In the genomic region with DNA sequence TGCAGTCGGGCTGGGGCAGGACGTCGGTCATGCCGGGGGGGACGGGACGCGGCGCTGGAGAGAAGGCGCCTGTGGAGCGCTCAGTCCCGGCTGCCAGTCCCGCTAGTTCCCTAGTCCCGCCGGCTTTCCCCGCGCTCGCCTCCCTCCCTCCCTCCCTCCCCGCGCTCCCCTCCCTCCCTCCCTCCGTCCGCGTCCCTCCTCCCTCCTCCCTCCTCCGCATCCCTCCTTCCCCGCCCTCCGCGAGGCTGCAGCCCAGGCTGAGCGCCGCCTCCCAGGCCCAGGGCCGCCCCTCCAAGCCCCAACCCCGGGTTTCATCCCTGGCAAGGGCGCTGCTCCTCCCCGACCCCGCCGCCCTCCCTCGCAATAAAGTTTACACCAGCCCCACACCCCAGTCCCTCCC, we compare ENCODE assay signal across 10 cellular contexts. TPM values are rescaled to one million over a fixed set of nuclear protein-coding genes. Genes with fewer than 3 reads are reported as not detected.
DNase-seq lines count a peak whose midpoint lies in the region; ATAC-seq and TF ChIP-seq lines count a peak whose summit lies in the region.
"Had no signal": no experiment of that assay in that cellular context is flagged by ENCODE, and none has a peak within 500 bp of the region (broad histone marks: within the 10 kb centered on the region; RNA-seq: fewer than 3 reads in every experiment).

No MANE protein-coding gene starts in this region.

- ATAC-seq in upper lobe of left lung (ENCODE audit: low FRiP score in 2 of 2) (peak in 1 of 2 donors; percentile 76), GM18520 (IDR thresholded peaks at IDR 0.05; ENCODE audit: unreplicated experiment) (no peak), HG02981 (IDR thresholded peaks at IDR 0.05; ENCODE audit: unreplicated experiment) (no peak)
- ATAC-seq: stimulated activated effector memory CD8-positive, alpha-beta T cell treated with anti-CD3 and anti-CD28 coated beads, Interleukin-12 subunit alpha, Interleukin-12 subunit beta, amount 100 ng/mL, for 72 hours had no signal

- no peak overlapping the region for H2AK5ac ChIP-seq in mesendoderm (ENCODE audit: low read length)

- H3K79me2 ChIP-seq in mesendoderm (ENCODE audit: control insufficient read depth, insufficient read depth, low read length) = no peaks in the 10 kb centered on the region

- peak overlapping the region; percentile 54 for H3K4me2 ChIP-seq in mesendoderm (ENCODE audit: low read length)

- no peak overlapping the region for H4K8ac ChIP-seq in mesendoderm (ENCODE audit: low read depth, low read length)

- no peak overlapping the region for H2BK120ac ChIP-seq in mesendoderm (ENCODE audit: low read depth, low read length)

- H2BK5ac ChIP-seq in mesendoderm (ENCODE audit: low read length) = no peak overlapping the region

- peak overlapping the region; percentile 70 for H3K56ac ChIP-seq in mesendoderm (ENCODE audit: low read length)

- no peaks in the 10 kb centered on the region for H3K79me1 ChIP-seq in mesendoderm (ENCODE audit: low read length)

- no peak overlapping the region for H2BK15ac ChIP-seq in mesendoderm (replicated peaks; ENCODE audit: low read depth)

- no peaks in the 10 kb centered on the region for H3K4me1 ChIP-seq in mesendoderm (ENCODE audit: control insufficient read depth, low read depth, low read length)
- H3K4me1 ChIP-seq in upper lobe of left lung = peaks cover 11 to 30% (median 13%) of the 10 kb centered on the region in 4 donors

- no peak for TF ChIP-seq CTCF in foreskin fibroblast (IDR thresholded peaks at IDR 0.05; ENCODE audit: low read depth, low read length)
- TF ChIP-seq CTCF in upper lobe of left lung (IDR thresholded peaks at IDR 0.05) = no peak

- H3K18ac ChIP-seq in mesendoderm (ENCODE audit: low read length) = peak overlapping the region; percentile 25

- TF ChIP-seq EP300 in upper lobe of left lung (IDR thresholded peaks at IDR 0.05) = no peak

- H3K27ac ChIP-seq in mesendoderm (ENCODE audit: low read depth, low read length) = no peak overlapping the region
- peak overlapping the region; percentile 35 to 78 (median 66) for H3K27ac ChIP-seq in upper lobe of left lung

- H3K36me3 ChIP-seq in mesendoderm (ENCODE audit: control insufficient read depth, insufficient read depth, low read length) = no peaks in the 10 kb centered on the region
- peaks cover 0 to 33% (median 19%) of the 10 kb centered on the region in 4 donors for H3K36me3 ChIP-seq in upper lobe of left lung

- DNase-seq in amniotic epithelial cell (ENCODE audit: low read depth) (peak; percentile 59), foreskin fibroblast (peak; percentile 42 to 78), mesendoderm (peak; percentile 71), upper lobe of left lung (peak in 1 of 2 donors; percentile 85), HuH-7 (ENCODE audit: low spot score) (no peak)
- DNase-seq in activated CD8-positive, alpha-beta memory T cell treated with anti-CD3 and anti-CD28 coated beads, Interleukin-2, amount 50 U/mL, for 48 hours = no peak
- DNase-seq: activated CD4-positive, alpha-beta memory T cell treated with anti-CD3 and anti-CD28 coated beads, Interleukin-2, amount 10 ng/mL, durations not matched to agents 7 days and 5 days had no signal

- no CpG with 5 or more reads among the region's 35 CpGs for WGBS in mesendoderm (ENCODE audit: extremely low coverage, insufficient coverage, low lambda C conversion rate)
- WGBS in upper lobe of left lung, 2 donors = 25 to 87% methylated on average over 1 to 14 of the region's 35 CpGs

- H4K5ac ChIP-seq in mesendoderm (ENCODE audit: low read length) = no peak overlapping the region

- H3K4ac ChIP-seq in mesendoderm (ENCODE audit: low read depth, low read length) = no peak overlapping the region

- no peak for TF ChIP-seq POLR2A in upper lobe of left lung (IDR thresholded peaks at IDR 0.05)

- no peaks in the 10 kb centered on the region for H3K27me3 ChIP-seq in mesendoderm (ENCODE audit: insufficient read depth, low read length, poor library complexity)
- no peaks in the 10 kb centered on the region for H3K27me3 ChIP-seq in upper lobe of left lung

- H3K23ac ChIP-seq in mesendoderm (ENCODE audit: low read length) = no peak overlapping the region

- no peaks in the 10 kb centered on the region for H3K9me3 ChIP-seq in upper lobe of left lung

- H3K9ac ChIP-seq in mesendoderm (ENCODE audit: low read length) = peak overlapping the region; percentile 48

- no peak overlapping the region for H3K4me3 ChIP-seq in foreskin fibroblast (ENCODE audit: low read depth in 1 of 2, low read length in 2 of 2)
- H3K4me3 ChIP-seq in mesendoderm (ENCODE audit: low read length) = no peak overlapping the region
- peak overlapping the region in 3 of 4 donors; percentile 32 to 48 (median 40) for H3K4me3 ChIP-seq in upper lobe of left lung

RNA-seq across cellular contexts. Expression of gene TIMM22, which starts 34.8 kb away (rescaled TPM):
- 16.4 TPM for polyA plus RNA-seq in mesendoderm (2013, experiment 1 of 2)
- polyA plus RNA-seq in mesendoderm (2013, experiment 2 of 2) = 16.9 TPM
- 10 to 100 TPM in 2 of 6 donors, 1 to 10 TPM in 4; 6.3 to 13.5 (median 8.9) TPM for total RNA-seq in upper lobe of left lung

RNA-seq across cellular contexts. Expression of gene NXN, which starts 52.1 kb away (rescaled TPM):
- 125 TPM for polyA plus RNA-seq in mesendoderm (2013, experiment 1 of 2)
- 122 TPM for polyA plus RNA-seq in mesendoderm (2013, experiment 2 of 2)
- 10 to 100 TPM; 32.4 to 63.1 (median 52.2) TPM for total RNA-seq in upper lobe of left lung

Comparison
In these comparisons a context has a peak if more than half of its experiments do, and no peak if none do; other contexts are left out.
1. DNase-seq: peak in amniotic epithelial cell (single experiment), foreskin fibroblast (2 of 2) and mesendoderm (single experiment); none in HuH-7 (single experiment) and activated CD8-positive, alpha-beta memory T cell treated with anti-CD3 and anti-CD28 coated beads, Interleukin-2, amount 50 U/mL, for 48 hours (single experiment).
2. H3K4me3 ChIP-seq: peak in upper lobe of left lung (3 of 4); none in foreskin fibroblast (0 of 2) and mesendoderm (single experiment).